In the genomic region with DNA sequence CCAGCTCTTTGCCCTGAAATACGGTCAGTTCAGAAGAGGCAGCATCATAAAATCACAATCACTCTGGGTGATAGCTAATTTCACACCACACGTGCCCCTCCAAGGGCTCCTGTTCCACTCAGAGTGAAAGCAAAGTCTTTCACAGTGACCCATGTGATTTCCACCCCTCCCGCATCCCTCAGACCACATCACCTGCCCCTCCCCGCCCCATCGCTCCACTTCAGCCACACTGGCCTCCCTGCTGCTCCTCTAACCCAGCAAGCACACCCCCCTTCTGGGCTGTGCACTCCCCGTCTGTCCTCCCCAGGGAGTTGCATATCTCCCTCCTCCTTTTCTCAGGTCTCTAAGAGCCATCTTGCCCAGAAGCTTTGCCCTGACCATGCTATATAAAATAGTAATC, we compare ENCODE assay signal across 1 cellular context.
TF ChIP-seq lines count a peak whose summit lies in the region.

No MANE protein-coding gene starts in this region.

TF ChIP-seq in GM12878, 131 proteins besides CTCF, POLR2A, EP300 and RAD21 (continued from another document):
- TF ChIP-seq ZZZ3 (IDR thresholded peaks at IDR 0.05; ENCODE audit: control insufficient read depth, insufficient read length, low read depth) (no peak), RCOR1 (conservative IDR thresholded peaks at IDR 0.05; ENCODE audit: low read depth, low read length) (no peak), ZBED1 (IDR thresholded peaks at IDR 0.05; ENCODE audit: borderline replicate concordance) (no peak), HDAC6 (IDR thresholded peaks at IDR 0.05; ENCODE audit: unreplicated experiment) (no peak), DPF2 (IDR thresholded peaks at IDR 0.05) (peak; percentile 70; the same call in 1 of the 2 replicates), ZNF384 (IDR thresholded peaks at IDR 0.05; ENCODE audit: borderline replicate concordance, low read depth, low read length) (no peak), BMI1 (IDR thresholded peaks at IDR 0.05; ENCODE audit: borderline replicate concordance) (no peak), PAX8 (IDR thresholded peaks at IDR 0.05) (no peak), IKZF1 (conservative IDR thresholded peaks at IDR 0.05) (peak; percentile 76), FOS (IDR thresholded peaks at IDR 0.05; ENCODE audit: borderline replicate concordance, extremely low read depth, insufficient read length) (no peak), NR2F1 (conservative IDR thresholded peaks at IDR 0.05) (peak; percentile 63; the same call in 1 of the 2 replicates), TBL1XR1 (IDR thresholded peaks at IDR 0.05; ENCODE audit: low read depth, low read length) (no peak), IKZF2 (IDR thresholded peaks at IDR 0.05) (peak; percentile 69 to 82; a peak in 3 of 4 replicates), YBX1 (IDR thresholded peaks at IDR 0.05) (no peak), PAX5 (IDR thresholded peaks at IDR 0.05; ENCODE audit: borderline replicate concordance, low read depth, low read length) (0 out of 2 replicates have a peak, but pooled peaks have one; percentile 60), BRCA1 (IDR thresholded peaks at IDR 0.05; ENCODE audit: low read depth, low read length) (no peak), MTA2 (IDR thresholded peaks at IDR 0.05; ENCODE audit: low read depth) (peak; percentile 70), JUNB (IDR thresholded peaks at IDR 0.05) (peak; percentile 70), TCF3 (IDR thresholded peaks at IDR 0.05; ENCODE audit: borderline replicate concordance, insufficient read depth, low read depth, low read length) (peak; percentile 43; the same call in 1 of the 2 replicates), RELA (IDR thresholded peaks at IDR 0.05; ENCODE audit: borderline replicate concordance, partially characterized antibody) (no peak), RUNX3 (IDR thresholded peaks at IDR 0.05; ENCODE audit: low read length) (peak; percentile 74), POLR2AphosphoS2 (IDR thresholded peaks at IDR 0.05; ENCODE audit: low read depth, low read length) (no peak), SRF (IDR thresholded peaks at IDR 0.05; ENCODE audit: low read depth in 2 of 2, low read length in 2 of 2) (no peak)
- TF ChIP-seq, protein P1, sequence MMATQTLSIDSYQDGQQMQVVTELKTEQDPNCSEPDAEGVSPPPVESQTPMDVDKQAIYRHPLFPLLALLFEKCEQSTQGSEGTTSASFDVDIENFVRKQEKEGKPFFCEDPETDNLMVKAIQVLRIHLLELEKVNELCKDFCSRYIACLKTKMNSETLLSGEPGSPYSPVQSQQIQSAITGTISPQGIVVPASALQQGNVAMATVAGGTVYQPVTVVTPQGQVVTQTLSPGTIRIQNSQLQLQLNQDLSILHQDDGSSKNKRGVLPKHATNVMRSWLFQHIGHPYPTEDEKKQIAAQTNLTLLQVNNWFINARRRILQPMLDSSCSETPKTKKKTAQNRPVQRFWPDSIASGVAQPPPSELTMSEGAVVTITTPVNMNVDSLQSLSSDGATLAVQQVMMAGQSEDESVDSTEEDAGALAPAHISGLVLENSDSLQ (IDR thresholded peaks at IDR 0.05) = 0 out of 2 replicates have a peak, but pooled peaks have one; percentile 15
- TF ChIP-seq, protein P2, sequence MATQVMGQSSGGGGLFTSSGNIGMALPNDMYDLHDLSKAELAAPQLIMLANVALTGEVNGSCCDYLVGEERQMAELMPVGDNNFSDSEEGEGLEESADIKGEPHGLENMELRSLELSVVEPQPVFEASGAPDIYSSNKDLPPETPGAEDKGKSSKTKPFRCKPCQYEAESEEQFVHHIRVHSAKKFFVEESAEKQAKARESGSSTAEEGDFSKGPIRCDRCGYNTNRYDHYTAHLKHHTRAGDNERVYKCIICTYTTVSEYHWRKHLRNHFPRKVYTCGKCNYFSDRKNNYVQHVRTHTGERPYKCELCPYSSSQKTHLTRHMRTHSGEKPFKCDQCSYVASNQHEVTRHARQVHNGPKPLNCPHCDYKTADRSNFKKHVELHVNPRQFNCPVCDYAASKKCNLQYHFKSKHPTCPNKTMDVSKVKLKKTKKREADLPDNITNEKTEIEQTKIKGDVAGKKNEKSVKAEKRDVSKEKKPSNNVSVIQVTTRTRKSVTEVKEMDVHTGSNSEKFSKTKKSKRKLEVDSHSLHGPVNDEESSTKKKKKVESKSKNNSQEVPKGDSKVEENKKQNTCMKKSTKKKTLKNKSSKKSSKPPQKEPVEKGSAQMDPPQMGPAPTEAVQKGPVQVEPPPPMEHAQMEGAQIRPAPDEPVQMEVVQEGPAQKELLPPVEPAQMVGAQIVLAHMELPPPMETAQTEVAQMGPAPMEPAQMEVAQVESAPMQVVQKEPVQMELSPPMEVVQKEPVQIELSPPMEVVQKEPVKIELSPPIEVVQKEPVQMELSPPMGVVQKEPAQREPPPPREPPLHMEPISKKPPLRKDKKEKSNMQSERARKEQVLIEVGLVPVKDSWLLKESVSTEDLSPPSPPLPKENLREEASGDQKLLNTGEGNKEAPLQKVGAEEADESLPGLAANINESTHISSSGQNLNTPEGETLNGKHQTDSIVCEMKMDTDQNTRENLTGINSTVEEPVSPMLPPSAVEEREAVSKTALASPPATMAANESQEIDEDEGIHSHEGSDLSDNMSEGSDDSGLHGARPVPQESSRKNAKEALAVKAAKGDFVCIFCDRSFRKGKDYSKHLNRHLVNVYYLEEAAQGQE (IDR thresholded peaks at IDR 0.05; ENCODE audit: low read depth, low read length) = no peak
- TF ChIP-seq, protein P3, sequence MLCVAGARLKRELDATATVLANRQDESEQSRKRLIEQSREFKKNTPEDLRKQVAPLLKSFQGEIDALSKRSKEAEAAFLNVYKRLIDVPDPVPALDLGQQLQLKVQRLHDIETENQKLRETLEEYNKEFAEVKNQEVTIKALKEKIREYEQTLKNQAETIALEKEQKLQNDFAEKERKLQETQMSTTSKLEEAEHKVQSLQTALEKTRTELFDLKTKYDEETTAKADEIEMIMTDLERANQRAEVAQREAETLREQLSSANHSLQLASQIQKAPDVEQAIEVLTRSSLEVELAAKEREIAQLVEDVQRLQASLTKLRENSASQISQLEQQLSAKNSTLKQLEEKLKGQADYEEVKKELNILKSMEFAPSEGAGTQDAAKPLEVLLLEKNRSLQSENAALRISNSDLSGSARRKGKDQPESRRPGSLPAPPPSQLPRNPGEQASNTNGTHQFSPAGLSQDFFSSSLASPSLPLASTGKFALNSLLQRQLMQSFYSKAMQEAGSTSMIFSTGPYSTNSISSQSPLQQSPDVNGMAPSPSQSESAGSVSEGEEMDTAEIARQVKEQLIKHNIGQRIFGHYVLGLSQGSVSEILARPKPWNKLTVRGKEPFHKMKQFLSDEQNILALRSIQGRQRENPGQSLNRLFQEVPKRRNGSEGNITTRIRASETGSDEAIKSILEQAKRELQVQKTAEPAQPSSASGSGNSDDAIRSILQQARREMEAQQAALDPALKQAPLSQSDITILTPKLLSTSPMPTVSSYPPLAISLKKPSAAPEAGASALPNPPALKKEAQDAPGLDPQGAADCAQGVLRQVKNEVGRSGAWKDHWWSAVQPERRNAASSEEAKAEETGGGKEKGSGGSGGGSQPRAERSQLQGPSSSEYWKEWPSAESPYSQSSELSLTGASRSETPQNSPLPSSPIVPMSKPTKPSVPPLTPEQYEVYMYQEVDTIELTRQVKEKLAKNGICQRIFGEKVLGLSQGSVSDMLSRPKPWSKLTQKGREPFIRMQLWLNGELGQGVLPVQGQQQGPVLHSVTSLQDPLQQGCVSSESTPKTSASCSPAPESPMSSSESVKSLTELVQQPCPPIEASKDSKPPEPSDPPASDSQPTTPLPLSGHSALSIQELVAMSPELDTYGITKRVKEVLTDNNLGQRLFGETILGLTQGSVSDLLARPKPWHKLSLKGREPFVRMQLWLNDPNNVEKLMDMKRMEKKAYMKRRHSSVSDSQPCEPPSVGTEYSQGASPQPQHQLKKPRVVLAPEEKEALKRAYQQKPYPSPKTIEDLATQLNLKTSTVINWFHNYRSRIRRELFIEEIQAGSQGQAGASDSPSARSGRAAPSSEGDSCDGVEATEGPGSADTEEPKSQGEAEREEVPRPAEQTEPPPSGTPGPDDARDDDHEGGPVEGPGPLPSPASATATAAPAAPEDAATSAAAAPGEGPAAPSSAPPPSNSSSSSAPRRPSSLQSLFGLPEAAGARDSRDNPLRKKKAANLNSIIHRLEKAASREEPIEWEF (IDR thresholded peaks at IDR 0.05; ENCODE audit: insufficient replicate concordance, low read depth, low read length) = peak; percentile 76
- TF ChIP-seq, protein P4, sequence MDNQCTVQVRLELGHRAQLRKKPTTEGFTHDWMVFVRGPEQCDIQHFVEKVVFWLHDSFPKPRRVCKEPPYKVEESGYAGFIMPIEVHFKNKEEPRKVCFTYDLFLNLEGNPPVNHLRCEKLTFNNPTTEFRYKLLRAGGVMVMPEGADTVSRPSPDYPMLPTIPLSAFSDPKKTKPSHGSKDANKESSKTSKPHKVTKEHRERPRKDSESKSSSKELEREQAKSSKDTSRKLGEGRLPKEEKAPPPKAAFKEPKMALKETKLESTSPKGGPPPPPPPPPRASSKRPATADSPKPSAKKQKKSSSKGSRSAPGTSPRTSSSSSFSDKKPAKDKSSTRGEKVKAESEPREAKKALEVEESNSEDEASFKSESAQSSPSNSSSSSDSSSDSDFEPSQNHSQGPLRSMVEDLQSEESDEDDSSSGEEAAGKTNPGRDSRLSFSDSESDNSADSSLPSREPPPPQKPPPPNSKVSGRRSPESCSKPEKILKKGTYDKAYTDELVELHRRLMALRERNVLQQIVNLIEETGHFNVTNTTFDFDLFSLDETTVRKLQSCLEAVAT (IDR thresholded peaks at IDR 0.05) = peak; percentile 65; the same call in 1 of the 2 replicates
- TF ChIP-seq, protein P5, sequence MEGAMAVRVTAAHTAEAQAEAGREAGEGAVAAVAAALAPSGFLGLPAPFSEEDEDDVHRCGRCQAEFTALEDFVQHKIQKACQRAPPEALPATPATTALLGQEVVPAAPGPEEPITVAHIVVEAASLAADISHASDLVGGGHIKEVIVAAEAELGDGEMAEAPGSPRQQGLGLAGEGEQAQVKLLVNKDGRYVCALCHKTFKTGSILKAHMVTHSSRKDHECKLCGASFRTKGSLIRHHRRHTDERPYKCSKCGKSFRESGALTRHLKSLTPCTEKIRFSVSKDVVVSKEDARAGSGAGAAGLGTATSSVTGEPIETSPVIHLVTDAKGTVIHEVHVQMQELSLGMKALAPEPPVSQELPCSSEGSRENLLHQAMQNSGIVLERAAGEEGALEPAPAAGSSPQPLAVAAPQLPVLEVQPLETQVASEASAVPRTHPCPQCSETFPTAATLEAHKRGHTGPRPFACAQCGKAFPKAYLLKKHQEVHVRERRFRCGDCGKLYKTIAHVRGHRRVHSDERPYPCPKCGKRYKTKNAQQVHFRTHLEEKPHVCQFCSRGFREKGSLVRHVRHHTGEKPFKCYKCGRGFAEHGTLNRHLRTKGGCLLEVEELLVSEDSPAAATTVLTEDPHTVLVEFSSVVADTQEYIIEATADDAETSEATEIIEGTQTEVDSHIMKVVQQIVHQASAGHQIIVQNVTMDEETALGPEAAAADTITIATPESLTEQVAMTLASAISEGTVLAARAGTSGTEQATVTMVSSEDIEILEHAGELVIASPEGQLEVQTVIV (IDR thresholded peaks at IDR 0.05; ENCODE audit: borderline replicate concordance, partially characterized antibody) = no peak
- TF ChIP-seq, protein P6, sequence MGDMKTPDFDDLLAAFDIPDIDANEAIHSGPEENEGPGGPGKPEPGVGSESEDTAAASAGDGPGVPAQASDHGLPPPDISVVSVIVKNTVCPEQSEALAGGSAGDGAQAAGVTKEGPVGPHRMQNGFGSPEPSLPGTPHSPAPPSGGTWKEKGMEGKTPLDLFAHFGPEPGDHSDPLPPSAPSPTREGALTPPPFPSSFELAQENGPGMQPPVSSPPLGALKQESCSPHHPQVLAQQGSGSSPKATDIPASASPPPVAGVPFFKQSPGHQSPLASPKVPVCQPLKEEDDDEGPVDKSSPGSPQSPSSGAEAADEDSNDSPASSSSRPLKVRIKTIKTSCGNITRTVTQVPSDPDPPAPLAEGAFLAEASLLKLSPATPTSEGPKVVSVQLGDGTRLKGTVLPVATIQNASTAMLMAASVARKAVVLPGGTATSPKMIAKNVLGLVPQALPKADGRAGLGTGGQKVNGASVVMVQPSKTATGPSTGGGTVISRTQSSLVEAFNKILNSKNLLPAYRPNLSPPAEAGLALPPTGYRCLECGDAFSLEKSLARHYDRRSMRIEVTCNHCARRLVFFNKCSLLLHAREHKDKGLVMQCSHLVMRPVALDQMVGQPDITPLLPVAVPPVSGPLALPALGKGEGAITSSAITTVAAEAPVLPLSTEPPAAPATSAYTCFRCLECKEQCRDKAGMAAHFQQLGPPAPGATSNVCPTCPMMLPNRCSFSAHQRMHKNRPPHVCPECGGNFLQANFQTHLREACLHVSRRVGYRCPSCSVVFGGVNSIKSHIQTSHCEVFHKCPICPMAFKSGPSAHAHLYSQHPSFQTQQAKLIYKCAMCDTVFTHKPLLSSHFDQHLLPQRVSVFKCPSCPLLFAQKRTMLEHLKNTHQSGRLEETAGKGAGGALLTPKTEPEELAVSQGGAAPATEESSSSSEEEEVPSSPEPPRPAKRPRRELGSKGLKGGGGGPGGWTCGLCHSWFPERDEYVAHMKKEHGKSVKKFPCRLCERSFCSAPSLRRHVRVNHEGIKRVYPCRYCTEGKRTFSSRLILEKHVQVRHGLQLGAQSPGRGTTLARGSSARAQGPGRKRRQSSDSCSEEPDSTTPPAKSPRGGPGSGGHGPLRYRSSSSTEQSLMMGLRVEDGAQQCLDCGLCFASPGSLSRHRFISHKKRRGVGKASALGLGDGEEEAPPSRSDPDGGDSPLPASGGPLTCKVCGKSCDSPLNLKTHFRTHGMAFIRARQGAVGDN (IDR thresholded peaks at IDR 0.05) = 0 out of 2 replicates have a peak, but pooled peaks have one; percentile 31
